23 cellular contexts compared by ENCODE assay signal in genomic region chrX:42189601-42190000, GRCh38.
"Had no signal": no experiment of that assay in that cellular context is flagged by ENCODE, and none has a peak within 500 bp of the region (broad histone marks: within the 10 kb centered on the region; RNA-seq: fewer than 3 reads in every experiment).

No MANE protein-coding gene starts in this region.

- ATAC-seq: K562, Panc1, PC-3 had no signal

- H3K9me3 ChIP-seq: SK-N-SH had no signal

- H3K9ac ChIP-seq: KMS-11, SK-N-SH had no signal

- FAIRE-seq: HTR-8/SVneo, K562 had no signal

- DNase-seq: Kasumi-1; MM.1S; NCI-H1092 treated with DMSO at 0.1 percent for 48 hours; NCI-H1436; NCI-H187; NCI-H2081 treated with DMSO at 0.1 percent for 48 hours; NCI-H2171; NCI-H226; NCI-H510A; NCI-H524 treated with DMSO at 0.1 percent for 48 hours; NCI-H69; NCI-H774; NK-92 treated with Interleukin-12 subunit alpha and Interleukin-12 subunit beta, amount 100 ng/mL, for 24 hours; PC-3; SHP77; SK-N-SH had no signal

- H3K27me3 Mint-ChIP-seq: IgD-negative memory B cell had no signal

- H3K27ac ChIP-seq: HL-60, KMS-11, RWPE1 had no signal

- H3K9me2 ChIP-seq: SK-N-SH had no signal

- H3K4me3 Mint-ChIP-seq: IgD-negative memory B cell had no signal

- H3K27ac Mint-ChIP-seq: IgD-negative memory B cell had no signal

- H3K4me2 ChIP-seq: KMS-11, SK-N-SH had no signal

- H3K4me3 ChIP-seq: K562 had no signal
